Comparison of ENCODE assay signal across 5 cellular contexts in the genomic region with DNA sequence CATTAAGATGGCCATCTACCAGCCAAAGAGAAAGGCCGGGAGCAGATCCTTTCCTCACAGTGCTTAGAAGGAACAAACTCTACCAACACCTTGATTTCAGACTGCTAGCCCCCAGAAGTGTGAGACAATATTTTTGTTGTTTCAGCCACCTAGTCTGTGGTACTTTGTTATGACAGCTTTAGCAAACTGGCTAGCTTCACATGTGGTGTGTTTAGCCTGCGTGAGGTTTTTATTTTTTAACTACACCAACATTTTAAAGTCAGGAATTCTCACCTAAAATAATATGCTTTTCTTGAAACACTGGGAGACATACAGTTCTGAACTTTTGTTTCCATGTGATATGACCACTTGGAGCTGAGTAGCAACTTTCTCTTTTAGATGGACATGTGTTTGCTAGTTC.
"Had no signal": no experiment of that assay in that cellular context is flagged by ENCODE, and none has a peak within 500 bp of the region (broad histone marks: within the 10 kb centered on the region; RNA-seq: fewer than 3 reads in every experiment).

No MANE protein-coding gene starts in this region.

- H3K4me3 ChIP-seq: K562 had no signal

- ATAC-seq: HepG2, K562 had no signal

- DNase-seq: KBM-7, KG1 had no signal

- H3K27ac ChIP-seq: HL-60 had no signal
